ENCODE assay signal across 15 cellular contexts in the genomic region with DNA sequence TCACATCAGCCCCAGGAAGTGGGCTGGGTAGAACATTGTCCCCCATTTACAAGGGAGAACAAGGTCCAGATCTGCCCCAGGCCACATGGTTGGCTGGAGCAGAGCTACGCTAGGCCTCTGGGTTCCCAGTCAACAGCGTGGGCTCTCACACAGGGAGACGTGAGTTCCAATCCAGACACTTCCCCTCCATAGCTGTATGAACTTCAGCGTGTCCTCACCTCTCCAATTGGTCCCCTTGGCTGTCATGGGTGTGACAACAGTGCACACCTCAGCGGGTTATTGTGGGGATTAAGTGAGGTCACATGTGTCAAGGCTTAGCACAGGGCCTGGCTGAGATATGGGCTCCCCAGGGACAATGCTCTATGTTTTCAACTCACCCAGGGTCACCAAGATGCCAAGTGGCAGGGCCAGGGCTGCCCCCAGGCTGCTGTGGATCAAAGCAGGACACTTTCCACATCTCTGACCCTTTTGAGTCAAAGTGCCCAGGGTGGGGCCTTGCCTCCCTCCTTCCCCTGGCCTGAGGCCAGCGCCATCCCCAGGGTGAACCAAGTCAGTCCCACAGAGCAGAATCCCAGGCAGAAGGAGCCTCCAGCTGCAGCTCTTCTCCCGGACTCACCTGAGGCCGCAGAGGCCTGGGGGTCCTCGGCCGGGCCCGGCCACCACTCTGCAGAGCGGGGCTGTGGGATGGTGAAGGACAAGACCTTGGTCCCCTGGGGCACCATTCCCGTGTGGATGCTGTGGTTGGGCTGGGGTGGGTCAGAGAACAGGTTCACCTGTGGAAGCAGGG. TPM values are rescaled to one million over a fixed set of nuclear protein-coding genes. Genes with fewer than 3 reads are reported as not detected.
A peak's percentile ranks its signal among the peaks of the same experiment; 100 is the strongest.
DNase-seq lines count a peak whose midpoint lies in the region; ATAC-seq and TF ChIP-seq lines count a peak whose summit lies in the region.
"Had no signal": no experiment of that assay in that cellular context is flagged by ENCODE, and none has a peak within 500 bp of the region (broad histone marks: within the 10 kb centered on the region; RNA-seq: fewer than 3 reads in every experiment).

No MANE protein-coding gene starts in this region.

- H3K79me1 ChIP-seq in mesenchymal stem cell (replicated peaks; ENCODE audit: low read length, poor library complexity, severe bottlenecking) = peaks cover 26% of the 10 kb centered on the region

- H2BK15ac ChIP-seq in mesenchymal stem cell (ENCODE audit: low read depth, poor library complexity, severe bottlenecking) = peak overlapping the region; percentile 75

- H3K9me3 Mint-ChIP-seq in activated naive CD4-positive, alpha-beta T cell treated with anti-CD3 and anti-CD28 coated beads, Interleukin-2, amount 50 U/mL, for 24 hours = no peaks in the 10 kb centered on the region
- H3K9me3 Mint-ChIP-seq in activated T-helper 2 cell treated with anti-CD3 and anti-CD28 coated beads, Interferon-gamma antibody, Interleukin-2, Interleukin-4, amounts not matched to agents 10 μg/mL and 5 μg/mL and 100 μg/mL, durations not matched to agents 14 hours and 24 hours and 36 hours = no peaks in the 10 kb centered on the region

- no peak overlapping the region for H3K4me2 ChIP-seq in mesenchymal stem cell (ENCODE audit: low read length, poor library complexity, severe bottlenecking)

- no peaks in the 10 kb centered on the region for H3K27me3 Mint-ChIP-seq in activated naive CD4-positive, alpha-beta T cell treated with anti-CD3 and anti-CD28 coated beads, Interleukin-2, amount 50 U/mL, for 24 hours
- no peaks in the 10 kb centered on the region for H3K27me3 Mint-ChIP-seq in activated T-helper 2 cell treated with anti-CD3 and anti-CD28 coated beads, Interferon-gamma antibody, Interleukin-2, Interleukin-4, amounts not matched to agents 10 μg/mL and 5 μg/mL and 100 μg/mL, durations not matched to agents 14 hours and 24 hours and 36 hours (ENCODE audit: low read depth)
- H3K27me3 Mint-ChIP-seq: progenitor cell of endocrine pancreas had no signal

- intact Hi-C loops in activated T-helper 2 cell treated with anti-CD3 and anti-CD28 coated beads, Interferon-gamma antibody, Interleukin-2, Interleukin-4, amounts not matched to agents 10 μg/mL and 5 μg/mL and 100 μg/mL, durations not matched to agents 14 hours and 24 hours and 36 hours (cut with micrococcal nuclease) = no loop called here
- intact Hi-C loops in esophagus muscularis mucosa (cut with DNase I) = no loop called here

- H4K91ac ChIP-seq in mesenchymal stem cell (ENCODE audit: low read length) = peak overlapping the region; percentile 72

- no peak overlapping the region for H2BK120ac ChIP-seq in mesenchymal stem cell (ENCODE audit: low read depth, low read length)

- H3K9ac ChIP-seq in mesenchymal stem cell (ENCODE audit: low read length) = no peak overlapping the region

- no peak for TF ChIP-seq CTCF in esophagus muscularis mucosa (IDR thresholded peaks at IDR 0.05)
- TF ChIP-seq CTCF in right atrium auricular region (IDR thresholded peaks at IDR 0.05) = no peak

- H4K8ac ChIP-seq in mesenchymal stem cell (ENCODE audit: low read length) = no peak overlapping the region

- H3K4me1 Mint-ChIP-seq in activated naive CD4-positive, alpha-beta T cell treated with anti-CD3 and anti-CD28 coated beads, Interleukin-2, amount 50 U/mL, for 24 hours = peaks cover 86% of the 10 kb centered on the region
- H3K4me1 Mint-ChIP-seq in activated T-helper 2 cell treated with anti-CD3 and anti-CD28 coated beads, Interferon-gamma antibody, Interleukin-2, Interleukin-4, amounts not matched to agents 10 μg/mL and 5 μg/mL and 100 μg/mL, durations not matched to agents 14 hours and 24 hours and 36 hours (ENCODE audit: low read depth) = peaks cover 82% of the 10 kb centered on the region

- H3K4me3 ChIP-seq in mesenchymal stem cell (ENCODE audit: insufficient read depth in 1 of 2, low read depth in 1 of 2, low read length in 2 of 2) = no peak overlapping the region
- no peak overlapping the region for H3K4me3 ChIP-seq in urinary bladder (ENCODE audit: low read depth, low read length)
- H3K4me3 ChIP-seq in esophagus muscularis mucosa = no peak overlapping the region
- no peak overlapping the region for H3K4me3 ChIP-seq in right atrium auricular region
- H3K4me3 ChIP-seq: SK-N-MC had no signal

- H3K9me3 ChIP-seq in mesenchymal stem cell (ENCODE audit: control insufficient read depth, low read length) (no peaks in the 10 kb centered on the region), esophagus muscularis mucosa (no peaks in the 10 kb centered on the region), right atrium auricular region (no peaks in the 10 kb centered on the region)

- H3K4me1 ChIP-seq in mesenchymal stem cell (ENCODE audit: control insufficient read depth, insufficient read depth, low read depth, low read length) = peaks cover 35% of the 10 kb centered on the region
- no peaks in the 10 kb centered on the region for H3K4me1 ChIP-seq in urinary bladder (ENCODE audit: insufficient read depth)
- H3K4me1 ChIP-seq in esophagus muscularis mucosa = peaks cover 11 to 28% (median 21%) of the 10 kb centered on the region in 4 donors
- peaks cover 0 to 22% of the 10 kb centered on the region in 2 donors for H3K4me1 ChIP-seq in right atrium auricular region

- no peak for ATAC-seq in GM21367 (IDR thresholded peaks at IDR 0.05; ENCODE audit: unreplicated experiment)
- ATAC-seq: HCT116 had no signal

- no peaks in the 10 kb centered on the region for H3K27me3 ChIP-seq in mesenchymal stem cell (ENCODE audit: control insufficient read depth in 1 of 2, insufficient read depth in 1 of 2, low read length in 2 of 2)
- H3K27me3 ChIP-seq in esophagus muscularis mucosa = no peaks in the 10 kb centered on the region
- no peaks in the 10 kb centered on the region for H3K27me3 ChIP-seq in right atrium auricular region
- H3K27me3 ChIP-seq: brain microvascular endothelial cell had no signal

- no peak overlapping the region for H2BK5ac ChIP-seq in mesenchymal stem cell (ENCODE audit: low read depth, low read length, poor library complexity, severe bottlenecking)

- H3K27ac Mint-ChIP-seq in activated naive CD4-positive, alpha-beta T cell treated with anti-CD3 and anti-CD28 coated beads, Interleukin-2, amount 50 U/mL, for 24 hours = peak overlapping the region; percentile 71
- H3K27ac Mint-ChIP-seq in activated T-helper 2 cell treated with anti-CD3 and anti-CD28 coated beads, Interferon-gamma antibody, Interleukin-2, Interleukin-4, amounts not matched to agents 10 μg/mL and 5 μg/mL and 100 μg/mL, durations not matched to agents 14 hours and 24 hours and 36 hours = peak overlapping the region; percentile 90
- H3K27ac Mint-ChIP-seq: progenitor cell of endocrine pancreas had no signal

- H3K4me3 Mint-ChIP-seq in activated naive CD4-positive, alpha-beta T cell treated with anti-CD3 and anti-CD28 coated beads, Interleukin-2, amount 50 U/mL, for 24 hours = peak overlapping the region; percentile 30
- peak overlapping the region; percentile 32 for H3K4me3 Mint-ChIP-seq in activated T-helper 2 cell treated with anti-CD3 and anti-CD28 coated beads, Interferon-gamma antibody, Interleukin-2, Interleukin-4, amounts not matched to agents 10 μg/mL and 5 μg/mL and 100 μg/mL, durations not matched to agents 14 hours and 24 hours and 36 hours (ENCODE audit: low read depth)

- H3K14ac ChIP-seq in mesenchymal stem cell (ENCODE audit: low read length in 2 of 2) = no peak overlapping the region

- WGBS in mesenchymal stem cell = 96% methylated on average over 13 of the region's 13 CpGs
- 93% methylated on average over 13 of the region's 13 CpGs for WGBS in urinary bladder
- WGBS in esophagus muscularis mucosa = 90% methylated on average over 10 of the region's 13 CpGs

- H3K23ac ChIP-seq in mesenchymal stem cell (ENCODE audit: low read length in 2 of 2) = peak overlapping the region in 1 of 2 experiments; percentile 14

- H2BK12ac ChIP-seq in mesenchymal stem cell (ENCODE audit: low read length in 2 of 2) = peak overlapping the region; percentile 60 to 69

- H2AK5ac ChIP-seq in mesenchymal stem cell (ENCODE audit: low read length, severe bottlenecking) = peak overlapping the region; percentile 85

- peak overlapping the region in 1 of 2 experiments; percentile 58 for H3K4ac ChIP-seq in mesenchymal stem cell (ENCODE audit: low read depth in 1 of 2, low read length in 2 of 2)

- H3K18ac ChIP-seq in mesenchymal stem cell (ENCODE audit: low read depth in 1 of 2, low read length in 2 of 2) = peak overlapping the region; percentile 1 to 49

- no peak for TF ChIP-seq EP300 in esophagus muscularis mucosa (IDR thresholded peaks at IDR 0.05)

- no peak for DNase-seq in activated naive CD4-positive, alpha-beta T cell (lab: John Stamatoyannopoulos, UW)
- DNase-seq in activated T-helper 2 cell treated with anti-CD3 and anti-CD28 coated beads, Interferon-gamma antibody, Interleukin-2, Interleukin-4, amounts not matched to agents 10 μg/mL and 5 μg/mL and 100 μg/mL, durations not matched to agents 14 hours and 24 hours and 36 hours (ENCODE audit: low spot score) = no peak
- DNase-seq in mesenchymal stem cell (no peak), esophagus muscularis mucosa (ENCODE audit: extremely low spot score) (no peak), right atrium auricular region (ENCODE audit: low spot score) (no peak)
- DNase-seq: activated CD8-positive, alpha-beta memory T cell treated with anti-CD3 and anti-CD28 coated beads for 24 hours; brain microvascular endothelial cell; kidney glomerular epithelial cell; NCI-H446 treated with DMSO at 0.1 percent for 48 hours had no signal

- no peak overlapping the region for H2AFZ ChIP-seq in mesenchymal stem cell (ENCODE audit: low read depth, low read length)

- H3K27ac ChIP-seq in mesenchymal stem cell (ENCODE audit: low read length, poor library complexity, severe bottlenecking) = no peak overlapping the region
- peak overlapping the region; percentile 74 for H3K27ac ChIP-seq in urinary bladder (ENCODE audit: low read depth)
- peak overlapping the region in 1 of 4 donors; percentile 27 for H3K27ac ChIP-seq in esophagus muscularis mucosa (replicated peaks in 1 of 4)
- H3K27ac ChIP-seq in right atrium auricular region = no peak overlapping the region
- H3K27ac ChIP-seq: brain microvascular endothelial cell had no signal

- H3K36me3 ChIP-seq in mesenchymal stem cell (ENCODE audit: control insufficient read depth in 1 of 2, insufficient read depth in 2 of 2, low read depth in 1 of 2, low read length in 2 of 2) = peaks cover 49% of the 10 kb centered on the region in 2 experiments
- no peaks in the 10 kb centered on the region for H3K36me3 ChIP-seq in urinary bladder (ENCODE audit: insufficient read depth)
- H3K36me3 ChIP-seq in esophagus muscularis mucosa = peaks cover 13 to 80% (median 41%) of the 10 kb centered on the region in 4 donors
- peaks cover 33% of the 10 kb centered on the region for H3K36me3 ChIP-seq in right atrium auricular region

- TF ChIP-seq POLR2A in esophagus muscularis mucosa (IDR thresholded peaks at IDR 0.05; ENCODE audit: low read depth) = no peak

- H3K36me3 Mint-ChIP-seq in activated naive CD4-positive, alpha-beta T cell treated with anti-CD3 and anti-CD28 coated beads, Interleukin-2, amount 50 U/mL, for 24 hours = peaks cover 21% of the 10 kb centered on the region
- peaks cover 86% of the 10 kb centered on the region for H3K36me3 Mint-ChIP-seq in activated T-helper 2 cell treated with anti-CD3 and anti-CD28 coated beads, Interferon-gamma antibody, Interleukin-2, Interleukin-4, amounts not matched to agents 10 μg/mL and 5 μg/mL and 100 μg/mL, durations not matched to agents 14 hours and 24 hours and 36 hours (ENCODE audit: low read depth)

RNA-seq across cellular contexts. Expression of gene AKNA, which starts 19.8 kb away (rescaled TPM):
- total RNA-seq in activated T-helper 2 cell treated with anti-CD3 and anti-CD28 coated beads, Interferon-gamma antibody, Interleukin-2, Interleukin-4, amounts not matched to agents 10 μg/mL and 5 μg/mL and 100 μg/mL, durations not matched to agents 14 hours and 24 hours and 36 hours = 152 TPM in 2 replicates
- 18.5 TPM for polyA plus RNA-seq in mesenchymal stem cell (2013, experiment 1 of 2)
- 17.8 TPM for polyA plus RNA-seq in mesenchymal stem cell (2013, experiment 2 of 2)
- total RNA-seq in urinary bladder (21.2 TPM), esophagus muscularis mucosa (10 to 100 TPM; 12.5 to 18.5 (median 17.3) TPM), right atrium auricular region (1 to 10 TPM; 3.1 to 7.8 TPM)
- 25.5 TPM for polyA plus RNA-seq in urinary bladder

RNA-seq across cellular contexts. Expression of gene ORM2, which starts 38.3 kb away (rescaled TPM):
- not detected in 2 replicates for total RNA-seq in activated T-helper 2 cell treated with anti-CD3 and anti-CD28 coated beads, Interferon-gamma antibody, Interleukin-2, Interleukin-4, amounts not matched to agents 10 μg/mL and 5 μg/mL and 100 μg/mL, durations not matched to agents 14 hours and 24 hours and 36 hours
- polyA plus RNA-seq in mesenchymal stem cell (2013, experiment 1 of 2) = not detected
- polyA plus RNA-seq in mesenchymal stem cell (2013, experiment 2 of 2) = not detected
- total RNA-seq in urinary bladder (not detected), esophagus muscularis mucosa (not detected), right atrium auricular region (not detected)
- 3.2 TPM for polyA plus RNA-seq in urinary bladder

RNA-seq across cellular contexts. Expression of gene ORM1, which starts 45.1 kb away (rescaled TPM):
- not detected in 2 replicates for total RNA-seq in activated T-helper 2 cell treated with anti-CD3 and anti-CD28 coated beads, Interferon-gamma antibody, Interleukin-2, Interleukin-4, amounts not matched to agents 10 μg/mL and 5 μg/mL and 100 μg/mL, durations not matched to agents 14 hours and 24 hours and 36 hours
- not detected for polyA plus RNA-seq in mesenchymal stem cell (2013, experiment 1 of 2)
- not detected for polyA plus RNA-seq in mesenchymal stem cell (2013, experiment 2 of 2)
- 0.53 TPM for total RNA-seq in urinary bladder
- 19.2 TPM for polyA plus RNA-seq in urinary bladder
- 1 to 10 TPM in 1 of 4 donors, not detected in 3; 1.3 TPM for total RNA-seq in esophagus muscularis mucosa
- not detected for total RNA-seq in right atrium auricular region
